In the genomic region with DNA sequence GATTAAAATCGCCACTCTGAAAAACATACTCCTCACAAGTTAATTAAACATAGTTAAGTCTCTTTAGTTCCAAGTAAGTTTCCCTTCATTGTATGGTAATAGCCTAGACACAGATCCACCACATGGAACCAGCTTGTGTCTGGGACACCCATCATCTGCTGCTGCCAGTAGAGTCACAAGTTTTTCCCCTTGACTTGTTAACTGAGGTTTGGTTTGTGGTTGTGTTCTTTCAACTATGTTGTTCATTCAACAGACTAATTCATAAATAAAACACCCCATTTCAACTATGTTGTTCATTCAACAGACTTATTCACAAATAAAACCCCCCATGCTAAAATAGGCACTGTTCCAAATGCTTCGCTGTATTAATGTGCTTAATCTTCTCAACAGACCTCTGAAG, we compare ENCODE assay signal across 13 cellular contexts. TPM values are rescaled to one million over a fixed set of nuclear protein-coding genes. Genes with fewer than 3 reads are reported as not detected.
DNase-seq lines count a peak whose midpoint lies in the region; ATAC-seq and TF ChIP-seq lines count a peak whose summit lies in the region.
"Had no signal": no experiment of that assay in that cellular context is flagged by ENCODE, and none has a peak within 500 bp of the region (broad histone marks: within the 10 kb centered on the region; RNA-seq: fewer than 3 reads in every experiment).

No MANE protein-coding gene starts in this region.

- ATAC-seq in CD4-positive, CD25-positive, alpha-beta regulatory T cell (ENCODE audit: low read depth in 2 of 2) = no peak
- ATAC-seq in HG03095 (IDR thresholded peaks at IDR 0.05; ENCODE audit: unreplicated experiment) (no peak), GM18520 (IDR thresholded peaks at IDR 0.05; ENCODE audit: unreplicated experiment) (no peak)

- no peaks in the 10 kb centered on the region for H3K27me3 ChIP-seq in CD4-positive, CD25-positive, alpha-beta regulatory T cell (ENCODE audit: control insufficient read depth, insufficient read depth, low read length)
- H3K27me3 ChIP-seq in Caco-2 (replicated peaks; ENCODE audit: control insufficient read depth, insufficient read depth, low read length) = no peaks in the 10 kb centered on the region
- H3K27me3 ChIP-seq: suprapubic skin had no signal

- peaks cover 33 to 95% (median 67%) of the 10 kb centered on the region in 4 donors for H3K4me1 Mint-ChIP-seq in CD4-positive, CD25-positive, alpha-beta regulatory T cell
- H3K4me1 Mint-ChIP-seq in IgD-negative memory B cell (peaks cover 49 to 74% (median 56%) of the 10 kb centered on the region in 3 donors), Caco-2 (ENCODE audit: low read depth, unreplicated experiment) (peaks cover 28% of the 10 kb centered on the region)

- no peaks in the 10 kb centered on the region for H3K9me3 ChIP-seq in CD4-positive, CD25-positive, alpha-beta regulatory T cell (ENCODE audit: control insufficient read depth in 2 of 2, low read length in 2 of 2)
- H3K9me3 ChIP-seq in Caco-2 = no peaks in the 10 kb centered on the region
- H3K9me3 ChIP-seq: suprapubic skin had no signal

- no TSS peak for BruUV-seq in Caco-2 (replicated peaks; lab: Mats Ljungman, UMichigan)

- POLR2A ChIA-PET in Caco-2 (lab: Charles Lee) = no interaction called here

- H3K4me3 Mint-ChIP-seq in CD4-positive, CD25-positive, alpha-beta regulatory T cell = peak overlapping the region; percentile 51 to 85 (median 73)
- peak overlapping the region in 3 of 4 donors; percentile 3 to 73 (median 60) for H3K4me3 Mint-ChIP-seq in IgD-negative memory B cell
- H3K4me3 Mint-ChIP-seq in Caco-2 (ENCODE audit: unreplicated experiment) = no peak overlapping the region
- H3K4me3 Mint-ChIP-seq: neural crest cell had no signal

- no peak for TF ChIP-seq CTCF in Caco-2 (IDR thresholded peaks at IDR 0.05; ENCODE audit: insufficient read depth in 1 of 2, low read depth in 1 of 2, low read length in 1 of 2, severe bottlenecking in 1 of 2, unreplicated experiment in 1 of 2)

- intact Hi-C loops in Caco-2 (cut with micrococcal nuclease; ENCODE audit: unreplicated experiment) = no loop called here

- H3K36me3 ChIP-seq in CD4-positive, CD25-positive, alpha-beta regulatory T cell (ENCODE audit: control insufficient read depth, insufficient read depth, low read length) = peaks cover 15% of the 10 kb centered on the region
- peaks cover 3% of the 10 kb centered on the region for H3K36me3 ChIP-seq in Caco-2 (ENCODE audit: control insufficient read depth, insufficient read depth, low read length)

- CTCF ChIA-PET in Caco-2 (lab: Charles Lee) = no interaction called here

- peak overlapping the region in 2 of 3 donors; percentile 78 to 81 for H3K27ac Mint-ChIP-seq in CD4-positive, CD25-positive, alpha-beta regulatory T cell
- H3K27ac Mint-ChIP-seq in IgD-negative memory B cell (peak overlapping the region; percentile 36 to 90 (median 52)), Caco-2 (ENCODE audit: unreplicated experiment) (no peak overlapping the region)

- H3K27me3 Mint-ChIP-seq in CD4-positive, CD25-positive, alpha-beta regulatory T cell = no peaks in the 10 kb centered on the region
- H3K27me3 Mint-ChIP-seq in IgD-negative memory B cell = peaks cover 1% of the 10 kb centered on the region
- H3K27me3 Mint-ChIP-seq in Caco-2 (ENCODE audit: insufficient read depth, unreplicated experiment) = no peaks in the 10 kb centered on the region

- H3K9me3 Mint-ChIP-seq in CD4-positive, CD25-positive, alpha-beta regulatory T cell = no peaks in the 10 kb centered on the region
- H3K9me3 Mint-ChIP-seq in IgD-negative memory B cell (no peaks in the 10 kb centered on the region), Caco-2 (ENCODE audit: unreplicated experiment) (no peaks in the 10 kb centered on the region)
- H3K9me3 Mint-ChIP-seq: neural crest cell had no signal

- H3K27ac ChIP-seq in CD4-positive, CD25-positive, alpha-beta regulatory T cell (ENCODE audit: insufficient read depth, low read length, poor library complexity, severe bottlenecking) = peak overlapping the region; percentile 56
- H3K27ac ChIP-seq: HL-60, suprapubic skin had no signal

- H3K36me3 Mint-ChIP-seq in CD4-positive, CD25-positive, alpha-beta regulatory T cell = peaks cover 4% of the 10 kb centered on the region
- H3K36me3 Mint-ChIP-seq in IgD-negative memory B cell = no peaks in the 10 kb centered on the region
- peaks cover 88% of the 10 kb centered on the region for H3K36me3 Mint-ChIP-seq in Caco-2 (ENCODE audit: insufficient read depth, unreplicated experiment)

- DNase-seq in CD4-positive, CD25-positive, alpha-beta regulatory T cell = no peak
- DNase-seq in central memory CD4-positive, alpha-beta T cell = peak; percentile 9
- peak; percentile 37 for DNase-seq in pons (ENCODE audit: low spot score)
- no peak for DNase-seq in Caco-2
- no peak for DNase-seq in NCI-H1105 treated with DMSO at 0.1 percent for 48 hours (lab: John Stamatoyannopoulos, UW)
- DNase-seq: NCI-H510A treated with DMSO at 0.1 percent for 48 hours; stimulated activated CD4-positive, alpha-beta T cell treated with anti-CD3 and anti-CD28 coated beads, Interleukin-4, amount 100 ng/mL, for 1 hour had no signal

- H3K4me1 ChIP-seq in CD4-positive, CD25-positive, alpha-beta regulatory T cell (ENCODE audit: control insufficient read depth, insufficient read depth, low read length, poor library complexity, severe bottlenecking) = peaks cover 66% of the 10 kb centered on the region
- peaks cover 33% of the 10 kb centered on the region for H3K4me1 ChIP-seq in Caco-2

- peak overlapping the region; percentile 59 for H3K4me3 ChIP-seq in CD4-positive, CD25-positive, alpha-beta regulatory T cell (ENCODE audit: low read depth, low read length)
- H3K4me3 ChIP-seq in Caco-2 (ENCODE audit: low read depth, low read length) = no peak overlapping the region
- H3K4me3 ChIP-seq: suprapubic skin had no signal

RNA-seq across cellular contexts. Expression of a gene that starts 24.4 kb away (rescaled TPM):
- 136 TPM for total RNA-seq in CD4-positive, CD25-positive, alpha-beta regulatory T cell
- polyA plus RNA-seq in CD4-positive, CD25-positive, alpha-beta regulatory T cell = 10 to 100 TPM; 68.6 to 92.5 (median 82.5) TPM
- 54.4 TPM for polyA plus RNA-seq in IgD-negative memory B cell
- 915 and 956 TPM in 2 replicates for total RNA-seq in Caco-2 (2022)

Comparison
In these comparisons a context has a peak if more than half of its experiments do, and no peak if none do; other contexts are left out.
1. DNase-seq: peak in central memory CD4-positive, alpha-beta T cell (single experiment) and pons (single experiment); none in CD4-positive, CD25-positive, alpha-beta regulatory T cell (0 of 3), Caco-2 (0 of 2) and NCI-H1105 treated with DMSO at 0.1 percent for 48 hours (single experiment).